ENCODE assay signal across 21 cellular contexts in the genomic region with DNA sequence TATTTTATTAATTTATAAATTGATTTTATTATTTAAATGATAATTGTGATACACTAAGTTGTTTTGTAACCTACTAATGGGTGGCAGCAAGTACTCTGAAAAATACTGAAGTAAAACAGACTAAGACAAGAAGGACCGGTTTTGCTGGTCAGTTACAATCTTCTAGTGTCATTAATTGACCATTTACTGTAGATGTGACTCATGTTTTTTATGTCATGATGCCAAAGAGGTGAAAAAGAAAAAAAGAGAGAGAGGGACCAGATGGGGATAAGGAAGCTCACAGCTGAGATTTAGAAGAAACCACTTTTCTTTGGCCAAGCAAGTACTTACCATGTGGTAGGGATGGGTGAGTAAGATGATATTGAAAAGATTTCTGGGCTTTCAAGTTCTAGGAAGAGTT.
A peak's percentile ranks its signal among the peaks of the same experiment; 100 is the strongest.
DNase-seq lines count a peak whose midpoint lies in the region; ATAC-seq, FAIRE-seq and TF ChIP-seq lines count a peak whose summit lies in the region.
"Had no signal": no experiment of that assay in that cellular context is flagged by ENCODE, and none has a peak within 500 bp of the region (broad histone marks: within the 10 kb centered on the region; RNA-seq: fewer than 3 reads in every experiment).

No MANE protein-coding gene starts in this region.

- POLR2A ChIA-PET in H1 (lab: Charles Lee; ENCODE audit: partially characterized antibody) = no interaction called here

- no peak overlapping the region for H3K4me3 ChIP-seq in H1 (ENCODE audit: extremely low read depth in 1 of 4, insufficient read depth in 2 of 4, low read depth in 3 of 4, low read length in 4 of 4)
- H3K4me3 ChIP-seq: MG63 had no signal

- no peak overlapping the region for H2BK20ac ChIP-seq in H1 (ENCODE audit: low read length)

- H3K23ac ChIP-seq in H1 (ENCODE audit: insufficient read length) = no peak overlapping the region

- H4K20me1 ChIP-seq in H1 (replicated peaks in 1 of 2; ENCODE audit: control insufficient read depth in 1 of 2, insufficient read depth in 2 of 2, low read length in 2 of 2) = no peaks in the 10 kb centered on the region

- H2AK5ac ChIP-seq in H1 (ENCODE audit: low read depth, low read length) = no peak overlapping the region

- H2BK15ac ChIP-seq in H1 (ENCODE audit: low read length) = no peak overlapping the region

- TF ChIP-seq CTCF in H1 (IDR thresholded peaks at IDR 0.05; ENCODE audit: control extremely low read depth in 1 of 3, insufficient read depth in 1 of 3, low read depth in 1 of 3, low read length in 3 of 3) = no peak

- H3K9ac ChIP-seq in H1 (replicated peaks in 1 of 4; ENCODE audit: extremely low read depth in 1 of 4, low read depth in 3 of 4, low read length in 3 of 4) = no peak overlapping the region

- H3K27ac ChIP-seq in H1 (ENCODE audit: low read depth, low read length) = no peak overlapping the region

- H3K9me3 ChIP-seq in H1 (ENCODE audit: insufficient read depth in 2 of 2, low read depth in 1 of 2, low read length in 1 of 2) = no peaks in the 10 kb centered on the region
- H3K9me3 ChIP-seq: MG63 had no signal

- H3K4me2 ChIP-seq in H1 (ENCODE audit: insufficient read depth in 1 of 2, low read depth in 2 of 2, low read length in 2 of 2) = no peak overlapping the region

- no peak overlapping the region for H3K18ac ChIP-seq in H1 (ENCODE audit: extremely low read depth, low read length)

- no peak overlapping the region for H4K8ac ChIP-seq in H1 (ENCODE audit: extremely low read depth, insufficient read depth, low read length)

- DNase-seq in ELR (ENCODE audit: low read depth) = peak; percentile 42
- DNase-seq in HT-29 (ENCODE audit: low spot score) = peak; percentile 85
- no peak for DNase-seq in H1 (ENCODE audit: low read depth in 1 of 2, low spot score in 2 of 2)
- DNase-seq in renal cortical epithelial cell (ENCODE audit: low read depth) = peak; percentile 60
- DNase-seq in Right ventricle myocardium superior = no peak
- DNase-seq: GDM1, H7, KG1, MG63, NCI-H1048, NCI-H1436 treated with DMSO at 0.1 percent for 48 hours, NCI-H2029, NCI-H2171 treated with DMSO at 0.1 percent for 48 hours, NCI-H446, NCI-H69, SHP77 treated with DMSO at 0.1 percent for 48 hours, T-helper 1 cell, T-helper 9 cell had no signal

- no peaks in the 10 kb centered on the region for H3K79me2 ChIP-seq in H1 (ENCODE audit: control insufficient read depth in 1 of 2, insufficient read depth in 2 of 2, low read length in 2 of 2)

- TF ChIP-seq RAD21 in H1 (IDR thresholded peaks at IDR 0.05 in 1 of 2, conservative IDR thresholded peaks at IDR 0.05 in 1 of 2; ENCODE audit: low read depth in 2 of 2, low read length in 2 of 2) = no peak

- no peak overlapping the region for H3K4ac ChIP-seq in H1 (replicated peaks; ENCODE audit: insufficient read length, low read depth, low read length)

- no peaks in the 10 kb centered on the region for H3K36me3 ChIP-seq in H1 (ENCODE audit: control insufficient read depth in 2 of 4, insufficient read depth in 4 of 4, low read length in 3 of 4)
- H3K36me3 ChIP-seq: MG63 had no signal

- H2AFZ ChIP-seq in H1 (ENCODE audit: low read length) = peak overlapping the region; percentile 87; the same call in 1 of the 2 replicates

- no peaks in the 10 kb centered on the region for H3K23me2 ChIP-seq in H1 (ENCODE audit: low read depth, low read length)

- H4K5ac ChIP-seq in H1 (ENCODE audit: insufficient read length, low read depth, low read length) = no peak overlapping the region

- H4K91ac ChIP-seq in H1 (replicated peaks; ENCODE audit: insufficient read length, low read length) = no peak overlapping the region

- ATAC-seq in Right ventricle myocardium superior (ENCODE audit: poor library complexity) (no peak), GM19328 (IDR thresholded peaks at IDR 0.05; ENCODE audit: unreplicated experiment) (no peak), GM19023 (IDR thresholded peaks at IDR 0.05; ENCODE audit: unreplicated experiment) (no peak)

- no peak overlapping the region for H2BK5ac ChIP-seq in H1 (ENCODE audit: low read depth, low read length)

- H3K56ac ChIP-seq in H1 (replicated peaks; ENCODE audit: insufficient read length, low read depth, low read length) = no peak overlapping the region

- WGBS in H1 (ENCODE audit: extremely low coverage in 1 of 2, insufficient coverage in 1 of 2, insufficient read length in 1 of 2, insufficient replicate concordance in 2 of 2, low coverage in 1 of 2, low lambda C conversion rate in 2 of 2, missing lambda C conversion rate in 1 of 2), 2 experiments = 100% methylated on average over 1 of the region's 1 CpG; no CpG with 5 or more reads in 1 of the 2 experiments

- CTCF ChIA-PET in H1 (lab: Charles Lee; ENCODE audit: partially characterized antibody) = interaction anchor here (1.1 kb wide), 1 partner anchor 15 kb away, joined by 4 read pairs; no protein-coding TSS in a partner anchor

- no peak for TF ChIP-seq EP300 in H1 (IDR thresholded peaks at IDR 0.05; ENCODE audit: borderline replicate concordance in 1 of 2, low read depth in 2 of 2, low read length in 2 of 2)

- no peak overlapping the region for H2BK12ac ChIP-seq in H1 (ENCODE audit: low read depth, low read length)

- FAIRE-seq in H1 (lab: Jason Lieb, UNC) = no peak
- FAIRE-seq: GM19239 had no signal

- TF ChIP-seq POLR2A in H1 (IDR thresholded peaks at IDR 0.05; ENCODE audit: control extremely low read depth in 1 of 2, low read depth in 2 of 2, low read length in 2 of 2) = no peak

- H3K79me1 ChIP-seq in H1 (ENCODE audit: low read depth, low read length) = no peaks in the 10 kb centered on the region

- H2BK120ac ChIP-seq in H1 (replicated peaks; ENCODE audit: low read depth, low read length) = no peak overlapping the region

- H3K4me1 ChIP-seq in H1 (replicated peaks in 1 of 4; ENCODE audit: control insufficient read depth in 3 of 4, insufficient read depth in 4 of 4, low read length in 3 of 4) = no peaks in the 10 kb centered on the region

- no peak overlapping the region for H3K14ac ChIP-seq in H1 (ENCODE audit: insufficient read length)

- H3K27me3 ChIP-seq in H1 (replicated peaks in 1 of 4; ENCODE audit: control insufficient read depth in 3 of 4, extremely low read depth in 1 of 4, insufficient read depth in 3 of 4, low read length in 3 of 4) = no peaks in the 10 kb centered on the region
- H3K27me3 ChIP-seq: MG63 had no signal

- intact Hi-C loops in Right ventricle myocardium superior (cut with DNase I) = no loop called here

TF ChIP-seq in H1, 55 proteins besides CTCF, POLR2A, EP300 and RAD21:
- TF ChIP-seq PHF8 (conservative IDR thresholded peaks at IDR 0.05; ENCODE audit: low read depth, low read length) = no peak
- no peak for TF ChIP-seq YY1 (IDR thresholded peaks at IDR 0.05; ENCODE audit: low read depth, low read length)
- no peak for TF ChIP-seq KDM1A (IDR thresholded peaks at IDR 0.05; ENCODE audit: borderline replicate concordance, low read length)
- TF ChIP-seq SP2 (IDR thresholded peaks at IDR 0.05; ENCODE audit: low read length) = no peak
- TF ChIP-seq SUZ12 (IDR thresholded peaks at IDR 0.05; ENCODE audit: low read length) = no peak
- TF ChIP-seq, protein P1, sequence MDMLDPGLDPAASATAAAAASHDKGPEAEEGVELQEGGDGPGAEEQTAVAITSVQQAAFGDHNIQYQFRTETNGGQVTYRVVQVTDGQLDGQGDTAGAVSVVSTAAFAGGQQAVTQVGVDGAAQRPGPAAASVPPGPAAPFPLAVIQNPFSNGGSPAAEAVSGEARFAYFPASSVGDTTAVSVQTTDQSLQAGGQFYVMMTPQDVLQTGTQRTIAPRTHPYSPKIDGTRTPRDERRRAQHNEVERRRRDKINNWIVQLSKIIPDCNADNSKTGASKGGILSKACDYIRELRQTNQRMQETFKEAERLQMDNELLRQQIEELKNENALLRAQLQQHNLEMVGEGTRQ (IDR thresholded peaks at IDR 0.05; ENCODE audit: low read length) = no peak
- no peak for TF ChIP-seq MAFK (IDR thresholded peaks at IDR 0.05; ENCODE audit: low read depth, low read length)
- no peak for TF ChIP-seq SRF (IDR thresholded peaks at IDR 0.05; ENCODE audit: low read depth, low read length)
- no peak for TF ChIP-seq RNF2 (IDR thresholded peaks at IDR 0.05; ENCODE audit: borderline replicate concordance, low read depth, low read length, missing control alignments, poor library complexity, severe bottlenecking)
- no peak for TF ChIP-seq BACH1 (IDR thresholded peaks at IDR 0.05; ENCODE audit: low read length)
- no peak for TF ChIP-seq ZNF274 (IDR thresholded peaks at IDR 0.05; ENCODE audit: borderline replicate concordance, extremely low read depth, low read length)
- TF ChIP-seq, protein P2, sequence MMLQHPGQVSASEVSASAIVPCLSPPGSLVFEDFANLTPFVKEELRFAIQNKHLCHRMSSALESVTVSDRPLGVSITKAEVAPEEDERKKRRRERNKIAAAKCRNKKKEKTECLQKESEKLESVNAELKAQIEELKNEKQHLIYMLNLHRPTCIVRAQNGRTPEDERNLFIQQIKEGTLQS (IDR thresholded peaks at IDR 0.05; ENCODE audit: insufficient read depth, low read depth, low read length) = no peak
- no peak for TF ChIP-seq CBX8 (IDR thresholded peaks at IDR 0.05; ENCODE audit: borderline replicate concordance, low read depth, low read length)
- TF ChIP-seq CREB1 (IDR thresholded peaks at IDR 0.05) = no peak
- no peak for TF ChIP-seq TBP (IDR thresholded peaks at IDR 0.05; ENCODE audit: low read depth, low read length)
- no peak for TF ChIP-seq JUND (IDR thresholded peaks at IDR 0.05; ENCODE audit: low read length)
- no peak for TF ChIP-seq NRF1 (IDR thresholded peaks at IDR 0.05; ENCODE audit: low read depth, low read length)
- no peak for TF ChIP-seq SIN3A (conservative IDR thresholded peaks at IDR 0.05 in 1 of 2, IDR thresholded peaks at IDR 0.05 in 1 of 2; ENCODE audit: low read depth in 1 of 2, low read length in 2 of 2)
- no peak for TF ChIP-seq RBBP5 (IDR thresholded peaks at IDR 0.05; ENCODE audit: borderline replicate concordance, low read depth, low read length)
- TF ChIP-seq, protein P3, sequence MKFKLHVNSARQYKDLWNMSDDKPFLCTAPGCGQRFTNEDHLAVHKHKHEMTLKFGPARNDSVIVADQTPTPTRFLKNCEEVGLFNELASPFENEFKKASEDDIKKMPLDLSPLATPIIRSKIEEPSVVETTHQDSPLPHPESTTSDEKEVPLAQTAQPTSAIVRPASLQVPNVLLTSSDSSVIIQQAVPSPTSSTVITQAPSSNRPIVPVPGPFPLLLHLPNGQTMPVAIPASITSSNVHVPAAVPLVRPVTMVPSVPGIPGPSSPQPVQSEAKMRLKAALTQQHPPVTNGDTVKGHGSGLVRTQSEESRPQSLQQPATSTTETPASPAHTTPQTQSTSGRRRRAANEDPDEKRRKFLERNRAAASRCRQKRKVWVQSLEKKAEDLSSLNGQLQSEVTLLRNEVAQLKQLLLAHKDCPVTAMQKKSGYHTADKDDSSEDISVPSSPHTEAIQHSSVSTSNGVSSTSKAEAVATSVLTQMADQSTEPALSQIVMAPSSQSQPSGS (IDR thresholded peaks at IDR 0.05; ENCODE audit: low read length) = no peak

Comparison
In these comparisons a context has a peak if more than half of its experiments do, and no peak if none do; other contexts are left out.
1. DNase-seq: peak in ELR (single experiment), HT-29 (single experiment) and renal cortical epithelial cell (single experiment); none in H1 (0 of 2) and Right ventricle myocardium superior (single experiment).